ENCODE assay signal across 14 cellular contexts in genomic region chr12:21677622-21678277, GRCh38. TPM values are rescaled to one million over a fixed set of nuclear protein-coding genes. Genes with fewer than 3 reads are reported as not detected.
A peak's percentile ranks its signal among the peaks of the same experiment; 100 is the strongest.
DNase-seq lines count a peak whose midpoint lies in the region; ATAC-seq lines count a peak whose summit lies in the region.
"Had no signal": no experiment of that assay in that cellular context is flagged by ENCODE, and none has a peak within 500 bp of the region (broad histone marks: within the 10 kb centered on the region; RNA-seq: fewer than 3 reads in every experiment).

No MANE protein-coding gene starts in this region.

- CTCF ChIA-PET in activated naive CD4-positive, alpha-beta T cell treated with anti-CD3 and anti-CD28 coated beads for 36 hours (lab: Charles Lee): interaction anchor here (1.0 to 3.9 kb wide), 4 partner anchors 17 to 68 kb away, joined by 3 to 28 read pairs (median 4); partner anchors contain the start of gene LDHB

- intact Hi-C loops in activated naive CD4-positive, alpha-beta T cell treated with anti-CD3 and anti-CD28 coated beads for 36 hours (cut with micrococcal nuclease): loop anchor here (5.0 kb wide), 1 partner anchor 865 kb away; the partner anchor contains the start of gene C2CD5

- peaks cover 47% of the 10 kb centered on the region for H3K4me1 Mint-ChIP-seq in activated naive CD4-positive, alpha-beta T cell treated with anti-CD3 and anti-CD28 coated beads for 36 hours (ENCODE audit: low read depth)
- H3K4me1 Mint-ChIP-seq in effector memory CD8-positive, alpha-beta T cell (ENCODE audit: low read depth in 2 of 2): peaks cover 6 to 8% of the 10 kb centered on the region in 2 donors
- H3K4me1 Mint-ChIP-seq in stimulated activated effector memory CD8-positive, alpha-beta T cell treated with anti-CD3 and anti-CD28 coated beads, Interleukin-12 subunit alpha, Interleukin-12 subunit beta, amount 100 ng/mL, for 72 hours: peaks cover 10% of the 10 kb centered on the region
- H3K4me1 Mint-ChIP-seq: immature natural killer cell, nephron progenitor cell, WTC11 had no signal

- peak overlapping the region; percentile 3 for H3K4me3 Mint-ChIP-seq in activated naive CD4-positive, alpha-beta T cell treated with anti-CD3 and anti-CD28 coated beads for 36 hours
- H3K4me3 Mint-ChIP-seq in effector memory CD8-positive, alpha-beta T cell: peak overlapping the region in 1 of 2 donors; percentile 4
- no peak overlapping the region for H3K4me3 Mint-ChIP-seq in stimulated activated effector memory CD8-positive, alpha-beta T cell treated with anti-CD3 and anti-CD28 coated beads, Interleukin-12 subunit alpha, Interleukin-12 subunit beta, amount 100 ng/mL, for 72 hours
- H3K4me3 Mint-ChIP-seq: immature natural killer cell, nephron progenitor cell, WTC11 had no signal

- H3K9me3 Mint-ChIP-seq in activated naive CD4-positive, alpha-beta T cell treated with anti-CD3 and anti-CD28 coated beads for 36 hours: no peaks in the 10 kb centered on the region
- no peaks in the 10 kb centered on the region for H3K9me3 Mint-ChIP-seq in effector memory CD8-positive, alpha-beta T cell
- no peaks in the 10 kb centered on the region for H3K9me3 Mint-ChIP-seq in stimulated activated effector memory CD8-positive, alpha-beta T cell treated with anti-CD3 and anti-CD28 coated beads, Interleukin-12 subunit alpha, Interleukin-12 subunit beta, amount 100 ng/mL, for 72 hours
- H3K9me3 Mint-ChIP-seq: immature natural killer cell had no signal

- no peaks in the 10 kb centered on the region for H3K36me3 Mint-ChIP-seq in activated naive CD4-positive, alpha-beta T cell treated with anti-CD3 and anti-CD28 coated beads for 36 hours (ENCODE audit: low read depth)
- peaks cover 4% of the 10 kb centered on the region for H3K36me3 Mint-ChIP-seq in effector memory CD8-positive, alpha-beta T cell (ENCODE audit: insufficient read depth)
- H3K36me3 Mint-ChIP-seq in stimulated activated effector memory CD8-positive, alpha-beta T cell treated with anti-CD3 and anti-CD28 coated beads, Interleukin-12 subunit alpha, Interleukin-12 subunit beta, amount 100 ng/mL, for 72 hours: no peaks in the 10 kb centered on the region
- H3K36me3 Mint-ChIP-seq: immature natural killer cell, WTC11 had no signal

- no peak for ATAC-seq in effector memory CD8-positive, alpha-beta T cell (replicated peaks)
- no peak for ATAC-seq in stimulated activated effector memory CD8-positive, alpha-beta T cell treated with anti-CD3 and anti-CD28 coated beads, Interleukin-12 subunit alpha, Interleukin-12 subunit beta, amount 100 ng/mL, for 72 hours
- ATAC-seq in GM18907 (IDR thresholded peaks at IDR 0.05; ENCODE audit: unreplicated experiment): no peak
- ATAC-seq: WTC11 had no signal

- H3K27ac Mint-ChIP-seq in activated naive CD4-positive, alpha-beta T cell treated with anti-CD3 and anti-CD28 coated beads for 36 hours: peak overlapping the region; percentile 70
- H3K27ac Mint-ChIP-seq in effector memory CD8-positive, alpha-beta T cell: peak overlapping the region; percentile 6 to 16
- H3K27ac Mint-ChIP-seq in stimulated activated effector memory CD8-positive, alpha-beta T cell treated with anti-CD3 and anti-CD28 coated beads, Interleukin-12 subunit alpha, Interleukin-12 subunit beta, amount 100 ng/mL, for 72 hours: peak overlapping the region; percentile 36
- H3K27ac Mint-ChIP-seq: immature natural killer cell, nephron progenitor cell, WTC11 had no signal

- DNase-seq in activated naive CD4-positive, alpha-beta T cell treated with anti-CD3 and anti-CD28 coated beads for 36 hours: peak; percentile 28
- no peak for DNase-seq in activated naive CD4-positive, alpha-beta T cell treated with anti-CD3 and anti-CD28 coated beads, Interleukin-2, amount 50 U/mL, for 16 hours
- DNase-seq in NCI-H69 (lab: John Stamatoyannopoulos, UW) (peak; percentile 22), KG1 (lab: John Stamatoyannopoulos, UW) (no peak)
- no peak for DNase-seq in effector memory CD8-positive, alpha-beta T cell
- no peak for DNase-seq in stimulated activated effector memory CD8-positive, alpha-beta T cell treated with anti-CD3 and anti-CD28 coated beads, Interleukin-12 subunit alpha, Interleukin-12 subunit beta, amount 100 ng/mL, for 72 hours (ENCODE audit: low spot score in 2 of 2)
- DNase-seq in effector CD8-positive, alpha-beta T cell (lab: John Stamatoyannopoulos, UW): no peak
- DNase-seq: anterior cingulate cortex, immature natural killer cell, NCI-H1694 treated with DMSO at 0.1 percent for 48 hours, nephron progenitor cell, SHP77 had no signal

- H3K27me3 Mint-ChIP-seq in activated naive CD4-positive, alpha-beta T cell treated with anti-CD3 and anti-CD28 coated beads for 36 hours (ENCODE audit: low read depth): no peaks in the 10 kb centered on the region
- peaks cover 6 to 8% of the 10 kb centered on the region in 2 donors for H3K27me3 Mint-ChIP-seq in effector memory CD8-positive, alpha-beta T cell

RNA-seq across cellular contexts. Expression of gene LDHB, which starts 20.1 kb away (rescaled TPM):
- total RNA-seq in activated naive CD4-positive, alpha-beta T cell treated with anti-CD3 and anti-CD28 coated beads for 36 hours: 1,000 to 10,000 TPM; 2,296 to 2,461 TPM

Comparison
In these comparisons a context has a peak if more than half of its experiments do, and no peak if none do; other contexts are left out.
1. DNase-seq: peak in activated naive CD4-positive, alpha-beta T cell treated with anti-CD3 and anti-CD28 coated beads for 36 hours (single experiment) and NCI-H69 (single experiment); none in activated naive CD4-positive, alpha-beta T cell treated with anti-CD3 and anti-CD28 coated beads, Interleukin-2, amount 50 U/mL, for 16 hours (single experiment), effector memory CD8-positive, alpha-beta T cell (0 of 3), stimulated activated effector memory CD8-positive, alpha-beta T cell treated with anti-CD3 and anti-CD28 coated beads, Interleukin-12 subunit alpha, Interleukin-12 subunit beta, amount 100 ng/mL, for 72 hours (0 of 2), KG1 (single experiment) and effector CD8-positive, alpha-beta T cell (single experiment).
2. H3K27ac Mint-ChIP-seq: peak in every context shown above with its lines; median percentile 70 in activated naive CD4-positive, alpha-beta T cell treated with anti-CD3 and anti-CD28 coated beads for 36 hours; 36 in stimulated activated effector memory CD8-positive, alpha-beta T cell treated with anti-CD3 and anti-CD28 coated beads, Interleukin-12 subunit alpha, Interleukin-12 subunit beta, amount 100 ng/mL, for 72 hours; 11 in effector memory CD8-positive, alpha-beta T cell.